Comparison of ENCODE assay signal across 11 cellular contexts in genomic region chr9:114238919-114239879, GRCh38.
DNase-seq lines count a peak whose midpoint lies in the region; ATAC-seq and TF ChIP-seq lines count a peak whose summit lies in the region.
"Had no signal": no experiment of that assay in that cellular context is flagged by ENCODE, and none has a peak within 500 bp of the region (broad histone marks: within the 10 kb centered on the region; RNA-seq: fewer than 3 reads in every experiment).

No MANE protein-coding gene starts in this region.

- no peaks in the 10 kb centered on the region for H3K4me1 ChIP-seq in colonic mucosa
- H3K4me1 ChIP-seq: breast epithelium, SJSA1 had no signal

- H3K36me3 ChIP-seq in kidney epithelial cell (ENCODE audit: control insufficient read depth, insufficient read depth, low read length) (no peaks in the 10 kb centered on the region), colonic mucosa (no peaks in the 10 kb centered on the region)
- H3K36me3 ChIP-seq: breast epithelium, neutrophil, SJSA1 had no signal

- DNase-seq in AG10803 (ENCODE audit: low read depth), result peak; percentile 86
- peak; percentile 9 for DNase-seq in Jurkat, Clone E6-1 (ENCODE audit: low read depth, low spot score)
- no peak for DNase-seq in kidney epithelial cell (ENCODE audit: low read depth)
- DNase-seq in colonic mucosa, result no peak
- DNase-seq in AG20443 (ENCODE audit: low spot score), result no peak
- DNase-seq in CD1c-positive myeloid dendritic cell (ENCODE audit: extremely low spot score), result no peak

- H3K9me3 ChIP-seq in colonic mucosa, result no peaks in the 10 kb centered on the region
- H3K9me3 ChIP-seq: breast epithelium, neutrophil, SJSA1 had no signal

- H3K27me3 ChIP-seq in kidney epithelial cell (ENCODE audit: control insufficient read depth, insufficient read depth, low read length), result no peaks in the 10 kb centered on the region
- no peaks in the 10 kb centered on the region for H3K27me3 ChIP-seq in colonic mucosa
- H3K27me3 ChIP-seq: breast epithelium, SJSA1 had no signal

- no peak overlapping the region for H3K4me3 ChIP-seq in AG10803 (ENCODE audit: low read length)
- H3K4me3 ChIP-seq in Jurkat, Clone E6-1 (ENCODE audit: low read length), result no peak overlapping the region
- H3K4me3 ChIP-seq in kidney epithelial cell (ENCODE audit: low read depth, low read length), result no peak overlapping the region
- no peak overlapping the region for H3K4me3 ChIP-seq in colonic mucosa
- H3K4me3 ChIP-seq: breast epithelium, SJSA1 had no signal

- no peak overlapping the region for H3K27ac ChIP-seq in colonic mucosa
- H3K27ac ChIP-seq: breast epithelium, neutrophil, SJSA1 had no signal

- no peak for ATAC-seq in GM18519 (IDR thresholded peaks at IDR 0.05; ENCODE audit: low FRiP score, unreplicated experiment)

- no peaks in the 10 kb centered on the region for H3K9me3 Mint-ChIP-seq in brain

- peaks cover 9% of the 10 kb centered on the region for H3K27me3 Mint-ChIP-seq in brain

- no peaks in the 10 kb centered on the region for H3K36me3 Mint-ChIP-seq in brain

- no peak overlapping the region for H3K4me3 Mint-ChIP-seq in brain

- peak overlapping the region in 4 of 5 experiments; percentile 9 to 44 (median 34) for H3K27ac Mint-ChIP-seq in brain

- peaks cover 53% of the 10 kb centered on the region for H3K4me1 Mint-ChIP-seq in brain

- peak; percentile 50 for TF ChIP-seq CTCF in AG10803 (conservative IDR thresholded peaks at IDR 0.05; ENCODE audit: low read length)
- peak in 1 of 2 experiments; percentile 48 for TF ChIP-seq CTCF in brain (conservative IDR thresholded peaks at IDR 0.05)
- peak; percentile 31 for TF ChIP-seq CTCF in kidney epithelial cell (IDR thresholded peaks at IDR 0.05; ENCODE audit: insufficient read depth, low read length, poor library complexity, severe bottlenecking)
- no peak for TF ChIP-seq CTCF in colonic mucosa (IDR thresholded peaks at IDR 0.05)

- no peak overlapping the region for H3K9ac ChIP-seq in colonic mucosa (ENCODE audit: low read depth in 2 of 2, low read length in 2 of 2)

- intact Hi-C loops in colonic mucosa (cut with DNase I), result no loop called here

Comparison
In these comparisons a context has a peak if more than half of its experiments do, and no peak if none do; other contexts are left out.
1. DNase-seq: peak in AG10803 (single experiment) and Jurkat, Clone E6-1 (single experiment); none in kidney epithelial cell (single experiment), colonic mucosa (single experiment), AG20443 (single experiment) and CD1c-positive myeloid dendritic cell (single experiment).